Comparison of ENCODE assay signal across 27 cellular contexts in genomic region chr2:186979439-186980116, GRCh38.
"Had no signal": no experiment of that assay in that cellular context is flagged by ENCODE, and none has a peak within 500 bp of the region (broad histone marks: within the 10 kb centered on the region; RNA-seq: fewer than 3 reads in every experiment).

No MANE protein-coding gene starts in this region.

- H3K9me3 Mint-ChIP-seq: nephron progenitor cell; neural crest cell; stimulated activated naive CD8-positive, alpha-beta T cell treated with anti-CD3 and anti-CD28 coated beads, Interleukin-15, Interleukin-2, amounts not matched to agents 100 ng/mL and 50 ng/mL, for 24 hours had no signal

- H3K27ac Mint-ChIP-seq: naive B cell; naive thymus-derived CD8-positive, alpha-beta T cell; natural killer cell treated with Interleukin-12 subunit alpha and Interleukin-12 subunit beta and Interleukin-15 and Interleukin-18, amount 100 ng/mL, for 72 hours; nephron progenitor cell; stimulated activated memory B cell treated with anti-CD40 and anti-IgM and Interleukin-4, amounts not matched to agents 10 μg/mL and 1 μg/mL and 100 μg/mL, for 72 hours; stimulated activated naive CD8-positive, alpha-beta T cell treated with anti-CD3 and anti-CD28 coated beads, Interleukin-15, Interleukin-2, amounts not matched to agents 100 ng/mL and 50 ng/mL, for 24 hours had no signal

- H3K4me1 ChIP-seq: pancreas, prostate gland, right lobe of liver, sigmoid colon, suprapubic skin, testis, tibial artery, transverse colon, upper lobe of left lung, vagina had no signal

- H3K4me1 Mint-ChIP-seq: naive B cell; naive thymus-derived CD8-positive, alpha-beta T cell; nephron progenitor cell; neural crest cell; stimulated activated memory B cell treated with anti-CD40 and anti-IgM and Interleukin-4, amounts not matched to agents 10 μg/mL and 1 μg/mL and 100 μg/mL, for 72 hours had no signal

- H3K27me3 Mint-ChIP-seq: naive B cell; naive thymus-derived CD8-positive, alpha-beta T cell; natural killer cell treated with Interleukin-12 subunit alpha and Interleukin-12 subunit beta and Interleukin-15 and Interleukin-18, amount 100 ng/mL, for 72 hours; stimulated activated memory B cell treated with anti-CD40 and anti-IgM and Interleukin-4, amounts not matched to agents 10 μg/mL and 1 μg/mL and 100 μg/mL, for 72 hours; stimulated activated naive CD8-positive, alpha-beta T cell treated with anti-CD3 and anti-CD28 coated beads, Interleukin-15, Interleukin-2, amounts not matched to agents 100 ng/mL and 50 ng/mL, for 24 hours had no signal

- H3K4me3 Mint-ChIP-seq: naive B cell; naive thymus-derived CD8-positive, alpha-beta T cell; natural killer cell treated with Interleukin-12 subunit alpha and Interleukin-12 subunit beta and Interleukin-15 and Interleukin-18, amount 100 ng/mL, for 72 hours; nephron progenitor cell; neural crest cell; stimulated activated memory B cell treated with anti-CD40 and anti-IgM and Interleukin-4, amounts not matched to agents 10 μg/mL and 1 μg/mL and 100 μg/mL, for 72 hours; stimulated activated naive CD8-positive, alpha-beta T cell treated with anti-CD3 and anti-CD28 coated beads, Interleukin-15, Interleukin-2, amounts not matched to agents 100 ng/mL and 50 ng/mL, for 24 hours had no signal

- H3K27ac ChIP-seq: pancreas, prostate gland, right lobe of liver, sigmoid colon, suprapubic skin, testis, tibial artery, transverse colon, upper lobe of left lung, vagina had no signal

- H3K27me3 ChIP-seq: pancreas, right lobe of liver, sigmoid colon, suprapubic skin, testis, tibial artery, transverse colon, upper lobe of left lung, vagina had no signal

- H3K4me3 ChIP-seq: pancreas, prostate gland, right lobe of liver, sigmoid colon, suprapubic skin, testis, tibial artery, transverse colon, upper lobe of left lung, vagina had no signal

- DNase-seq: naive B cell; naive thymus-derived CD8-positive, alpha-beta T cell; nephron progenitor cell; occipital lobe; pancreas; retina; right cardiac atrium; right lobe of liver; sigmoid colon; small intestine; stimulated activated CD4-positive, alpha-beta T cell treated with anti-CD3 and anti-CD28 coated beads, Interleukin-15, amount 100 ng/mL, for 24 hours; stimulated activated CD4-positive, alpha-beta T cell treated with anti-CD3 and anti-CD28 coated beads, Interleukin-2, amount 100 ng/mL, for 24 hours; stimulated activated CD4-positive, alpha-beta T cell treated with anti-CD3 and anti-CD28 coated beads, Interleukin-2, amount 100 ng/mL, for 48 hours; stimulated activated CD4-positive, alpha-beta T cell treated with anti-CD3 and anti-CD28 coated beads, Interleukin-4, amount 100 ng/mL, for 24 hours; stimulated activated naive CD4-positive, alpha-beta T cell; substantia nigra; testis; tibial artery; transverse colon; upper lobe of left lung had no signal

- H3K9me3 ChIP-seq: pancreas, prostate gland, right lobe of liver, sigmoid colon, suprapubic skin, testis, tibial artery, transverse colon, upper lobe of left lung, vagina had no signal

- H3K36me3 Mint-ChIP-seq: naive B cell; naive thymus-derived CD8-positive, alpha-beta T cell; natural killer cell treated with Interleukin-12 subunit alpha and Interleukin-12 subunit beta and Interleukin-15 and Interleukin-18, amount 100 ng/mL, for 72 hours; stimulated activated memory B cell treated with anti-CD40 and anti-IgM and Interleukin-4, amounts not matched to agents 10 μg/mL and 1 μg/mL and 100 μg/mL, for 72 hours had no signal

- H3K36me3 ChIP-seq: pancreas, prostate gland, right lobe of liver, sigmoid colon, suprapubic skin, tibial artery, transverse colon, upper lobe of left lung, vagina had no signal
